ENCODE assay signal across 8 cellular contexts in genomic region chr1:232635778-232636356, GRCh38. TPM values are rescaled to one million over a fixed set of nuclear protein-coding genes. Genes with fewer than 3 reads are reported as not detected.
A peak's percentile ranks its signal among the peaks of the same experiment; 100 is the strongest.
DNase-seq lines count a peak whose midpoint lies in the region; ATAC-seq and TF ChIP-seq lines count a peak whose summit lies in the region.

No MANE protein-coding gene starts in this region.

- no peak for TF ChIP-seq POLR2A in testis (IDR thresholded peaks at IDR 0.05)

- intact Hi-C loops in testis (cut with DNase I; ENCODE audit: low total_unique reads) = loop anchor here (10.0 kb wide), 1 partner anchor 609 kb away; no protein-coding TSS in a partner anchor

- H3K4me3 ChIP-seq in testis = no peak overlapping the region

- no peaks in the 10 kb centered on the region for H3K36me3 ChIP-seq in testis (ENCODE audit: low read depth, missing control alignments)

- no peaks in the 10 kb centered on the region for H3K27me3 ChIP-seq in testis

- WGBS in testis, 2 donors = 12 to 31% methylated on average over 3 of the region's 3 CpGs

- ATAC-seq in GM18873 (IDR thresholded peaks at IDR 0.05; ENCODE audit: low FRiP score, unreplicated experiment) (peak; percentile 49), HG03280 (IDR thresholded peaks at IDR 0.05; ENCODE audit: unreplicated experiment) (peak; percentile 73), HG02970 (IDR thresholded peaks at IDR 0.05; ENCODE audit: low FRiP score, unreplicated experiment) (no peak)

- peak; percentile 64 to 80 (median 68) for TF ChIP-seq CTCF in testis (IDR thresholded peaks at IDR 0.05)

- no peak overlapping the region for H3K27ac ChIP-seq in testis

- H3K4me1 ChIP-seq in testis = peaks cover under 1% of the 10 kb centered on the region

- no peaks in the 10 kb centered on the region for H3K9me3 ChIP-seq in testis

- DNase-seq in CD1c-positive myeloid dendritic cell (ENCODE audit: extremely low spot score) (peak; percentile 64), NCI-H345 (lab: John Stamatoyannopoulos, UW) (peak; percentile 67), astrocyte of the hippocampus (ENCODE audit: low read depth, low spot score) (peak; percentile 64), iPS-NIHi7 (ENCODE audit: extremely low spot score) (peak; percentile 36), testis (no peak)

RNA-seq across cellular contexts. Expression of gene SIPA1L2, which starts 5.9 kb away (rescaled TPM):
- total RNA-seq in testis = 10 to 100 TPM; 36.1 to 43.4 TPM
- 19.5 TPM for polyA plus RNA-seq in testis (ENCODE audit: insufficient read depth, low read depth, low replicate concordance)
